In genomic region chr20:45956326-45956725, GRCh38 we compare ENCODE assay signal across 7 cellular contexts. TPM values are rescaled to one million over a fixed set of nuclear protein-coding genes. Genes with fewer than 3 reads are reported as not detected.
"Had no signal": no experiment of that assay in that cellular context is flagged by ENCODE, and none has a peak within 500 bp of the region (broad histone marks: within the 10 kb centered on the region; RNA-seq: fewer than 3 reads in every experiment).

No MANE protein-coding gene starts in this region.

RNA-seq across cellular contexts. Expression of gene MMP9, which starts 52.4 kb away (rescaled TPM):
- total RNA-seq: activated CD4-positive, alpha-beta T cell treated with anti-CD3 and anti-CD28 coated beads for 36 hours; activated CD8-positive, alpha-beta memory T cell treated with anti-CD3 and anti-CD28 coated beads for 36 hours; activated CD8-positive, alpha-beta T cell treated with anti-CD3 and anti-CD28 coated beads, Interleukin-2, amount 10 ng/mL, durations not matched to agents 7 days and 5 days; activated T-helper 2 cell treated with anti-CD3 and anti-CD28 coated beads, Interferon-gamma antibody, Interleukin-2, Interleukin-4, amounts not matched to agents 10 μg/mL and 5 μg/mL and 100 μg/mL, durations not matched to agents 14 hours and 24 hours and 36 hours; cardiac muscle cell; cerebellum; dermis blood vessel endothelial cell had no signal
